In genomic region chr19:49133621-49134454, GRCh38 we compare ENCODE assay signal across 9 cellular contexts. TPM values are rescaled to one million over a fixed set of nuclear protein-coding genes. Genes with fewer than 3 reads are reported as not detected.
DNase-seq lines count a peak whose midpoint lies in the region; ATAC-seq and TF ChIP-seq lines count a peak whose summit lies in the region.
"Had no signal": no experiment of that assay in that cellular context is flagged by ENCODE, and none has a peak within 500 bp of the region (broad histone marks: within the 10 kb centered on the region; RNA-seq: fewer than 3 reads in every experiment).

No MANE protein-coding gene starts in this region.

- DNase-seq in RWPE1 (ENCODE audit: low spot score) (peak; percentile 64), aorta (peak; percentile 73 to 88), SKM-1 treated with dmso at 0.1 percent for 144 hours (lab: John Stamatoyannopoulos, UW; ENCODE audit: unreplicated experiment) (no peak)

- H3K4me3 ChIP-seq in ACC112 (ENCODE audit: low read depth, low read length) (peak overlapping the region; percentile 17; the same call in 1 of the 2 replicates), duodenal mucosa (ENCODE audit: low read depth in 1 of 2, low read length in 2 of 2) (peak overlapping the region; percentile 42 to 55), muscle layer of duodenum (ENCODE audit: low read depth in 1 of 2, low read length in 2 of 2) (peak overlapping the region; percentile 39 to 60), aorta (ENCODE audit: low read length in 2 of 2) (no peak overlapping the region)

- no peak overlapping the region for H3K9ac ChIP-seq in duodenal mucosa (ENCODE audit: low read depth in 1 of 2, low read length in 2 of 2)

- H3K79me2 ChIP-seq in ACC112 (ENCODE audit: control insufficient read depth, insufficient read depth, low read length, unreplicated experiment), result no peaks in the 10 kb centered on the region

- H2AFZ ChIP-seq in ACC112 (ENCODE audit: low read length, unreplicated experiment), result no peak overlapping the region

- ATAC-seq in aorta (ENCODE audit: low FRiP score) (peak; percentile 57), HG03095 (IDR thresholded peaks at IDR 0.05; ENCODE audit: unreplicated experiment) (no peak), HG03139 (IDR thresholded peaks at IDR 0.05; ENCODE audit: unreplicated experiment) (no peak)

- no peaks in the 10 kb centered on the region for H3K36me3 ChIP-seq in ACC112 (ENCODE audit: insufficient read depth, low read length)
- H3K36me3 ChIP-seq in duodenal mucosa (ENCODE audit: control insufficient read depth in 1 of 2, insufficient read depth in 2 of 2, low read length in 2 of 2), result no peaks in the 10 kb centered on the region
- H3K36me3 ChIP-seq in muscle layer of duodenum (ENCODE audit: control insufficient read depth in 1 of 2, insufficient read depth in 2 of 2, low read length in 2 of 2), result no peaks in the 10 kb centered on the region
- H3K36me3 ChIP-seq in aorta (ENCODE audit: control insufficient read depth in 1 of 2, insufficient read depth in 2 of 2, low read length in 1 of 2), result no peaks in the 10 kb centered on the region

- H3K27ac ChIP-seq in ACC112 (ENCODE audit: low read depth, low read length) (no peak overlapping the region), RWPE1 (peak overlapping the region; percentile 61), duodenal mucosa (ENCODE audit: low read depth, low read length) (no peak overlapping the region), muscle layer of duodenum (ENCODE audit: low read length) (no peak overlapping the region), aorta (ENCODE audit: low read depth in 1 of 2, low read length in 2 of 2) (no peak overlapping the region)

- H3K27me3 ChIP-seq in ACC112 (ENCODE audit: insufficient read depth, low read length) (no peaks in the 10 kb centered on the region), duodenal mucosa (ENCODE audit: control insufficient read depth in 1 of 2, insufficient read depth in 2 of 2, low read length in 2 of 2) (no peaks in the 10 kb centered on the region), muscle layer of duodenum (ENCODE audit: low read depth, low read length) (no peaks in the 10 kb centered on the region), aorta (ENCODE audit: control insufficient read depth in 1 of 2, insufficient read depth in 2 of 2, low read length in 1 of 2) (no peaks in the 10 kb centered on the region)

- H3K4me1 ChIP-seq in ACC112 (ENCODE audit: control insufficient read depth, insufficient read depth, low read length, unreplicated experiment) (no peaks in the 10 kb centered on the region), duodenal mucosa (ENCODE audit: control insufficient read depth in 1 of 2, insufficient read depth in 2 of 2, low read length in 2 of 2) (peaks cover 0 to 16% of the 10 kb centered on the region in 2 donors), muscle layer of duodenum (ENCODE audit: control insufficient read depth in 1 of 2, insufficient read depth in 2 of 2, low read length in 2 of 2) (peaks cover 1 to 17% of the 10 kb centered on the region in 2 donors), aorta (ENCODE audit: control insufficient read depth in 1 of 2, insufficient read depth in 2 of 2, low read length in 2 of 2) (no peaks in the 10 kb centered on the region)

- intact Hi-C loops in aorta (cut with DNase I), result no loop called here

- no peak for TF ChIP-seq CTCF in RWPE1 (conservative IDR thresholded peaks at IDR 0.05; ENCODE audit: low read depth)

- CTCF ChIA-PET in RWPE1 (lab: Yijun Ruan, JAX), result interaction anchor here (1.1 kb wide), 1 partner anchor 10 kb away, joined by 3 read pairs; no protein-coding TSS in a partner anchor

- 24 to 43% methylated on average over 42 of the region's 42 CpGs for WGBS in aorta, 2 donors

- POLR2A ChIA-PET in RWPE1 (lab: Yijun Ruan, JAX; ENCODE audit: low non-redundant PET), result no interaction called here

- no peaks in the 10 kb centered on the region for H3K9me3 ChIP-seq in duodenal mucosa (ENCODE audit: control insufficient read depth in 1 of 2, low read length in 2 of 2)
- H3K9me3 ChIP-seq in muscle layer of duodenum (ENCODE audit: control insufficient read depth in 1 of 2, low read length in 2 of 2), result no peaks in the 10 kb centered on the region
- H3K9me3 ChIP-seq in aorta (ENCODE audit: control insufficient read depth, low read length), result no peaks in the 10 kb centered on the region

RNA-seq across cellular contexts. Expression of gene PPFIA3, which starts 14.5 kb away (rescaled TPM):
- total RNA-seq in aorta, result 1 to 10 TPM; 4.2 to 8.0 TPM
- 1 to 10 TPM; 2.0 to 4.1 TPM for polyA plus RNA-seq in aorta

RNA-seq across cellular contexts. Expression of gene C19orf73, which starts 14.9 kb away (rescaled TPM):
- total RNA-seq in aorta, result under 1 TPM; 0.49 to 0.72 TPM
- 1 to 10 TPM; 1.0 to 5.4 TPM for polyA plus RNA-seq in aorta

RNA-seq across cellular contexts. Expression of gene LIN7B, which starts 19.7 kb away (rescaled TPM):
- total RNA-seq in aorta, result 1 to 10 TPM; 8.4 to 9.7 TPM
- 10 to 100 TPM in 1 of 2 donors, 1 to 10 TPM in 1; 7.6 to 24.1 TPM for polyA plus RNA-seq in aorta

RNA-seq across cellular contexts. Expression of gene HRC, which starts 21.4 kb away (rescaled TPM):
- 1 to 10 TPM; 2.5 to 4.8 TPM for total RNA-seq in aorta
- 1 to 10 TPM in 1 of 2 donors, under 1 TPM in 1; 0.74 to 9.3 TPM for polyA plus RNA-seq in aorta
- total RNA-seq: T-helper 1 cell treated with Interleukin-12 subunit alpha and Interleukin-12 subunit beta and Interleukin-4 antibody, amounts not matched to agents 30 ng/mL and 1 ng/mL, for 36 hours had no signal

RNA-seq across cellular contexts. Expression of gene TRPM4, which starts 23.8 kb away (rescaled TPM):
- total RNA-seq in aorta, result 10 to 100 TPM; 41.9 to 57.1 TPM
- 10 to 100 TPM; 21.3 to 59.1 TPM for polyA plus RNA-seq in aorta

Comparison
In these comparisons a context has a peak if more than half of its experiments do, and no peak if none do; other contexts are left out.
1. H3K4me3 ChIP-seq: peak in ACC112 (single experiment), duodenal mucosa (2 of 2) and muscle layer of duodenum (2 of 2); none in aorta (0 of 2).